In the genomic region with DNA sequence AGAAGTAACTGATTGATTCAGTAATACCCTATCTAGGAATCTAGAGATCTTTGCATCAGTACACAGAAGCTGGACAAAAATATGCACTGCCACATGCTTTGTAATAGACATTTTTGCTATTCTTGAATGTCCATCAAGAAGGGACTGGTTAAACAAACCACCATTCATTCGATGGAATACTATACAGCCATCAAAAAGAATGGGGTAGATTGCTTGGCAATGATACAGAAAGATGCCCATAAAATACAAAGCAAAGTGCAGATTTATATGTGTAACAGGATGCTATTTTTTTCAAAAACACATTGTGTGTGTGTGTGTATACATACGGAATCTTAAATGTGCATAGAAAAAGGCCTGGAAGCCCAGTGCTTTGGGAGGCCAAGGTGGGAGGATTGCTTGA, we compare ENCODE assay signal across 24 cellular contexts. TPM values are rescaled to one million over a fixed set of nuclear protein-coding genes. Genes with fewer than 3 reads are reported as not detected.
DNase-seq lines count a peak whose midpoint lies in the region; ATAC-seq and TF ChIP-seq lines count a peak whose summit lies in the region.
"Had no signal": no experiment of that assay in that cellular context is flagged by ENCODE, and none has a peak within 500 bp of the region (broad histone marks: within the 10 kb centered on the region; RNA-seq: fewer than 3 reads in every experiment).

No MANE protein-coding gene starts in this region.

- peaks cover 28 to 44% of the 10 kb centered on the region in 2 donors for H3K36me3 Mint-ChIP-seq in activated T-cell treated with anti-CD3 and anti-CD28 coated beads, Interleukin-2, amount 50 U/mL, for 72 hours (ENCODE audit: insufficient read depth in 2 of 2)
- peaks cover 89% of the 10 kb centered on the region for H3K36me3 Mint-ChIP-seq in activated B cell treated with CpG ODN at 0.5 μM for 24 hours (ENCODE audit: low read depth)

- peak overlapping the region; percentile 81 for H3K27ac Mint-ChIP-seq in activated T-cell treated with anti-CD3 and anti-CD28 coated beads, Interleukin-2, amount 50 U/mL, for 72 hours
- peak overlapping the region; percentile 65 for H3K27ac Mint-ChIP-seq in activated B cell treated with CpG ODN at 0.5 μM for 24 hours
- H3K27ac Mint-ChIP-seq: activated naive CD4-positive, alpha-beta T cell treated with anti-CD3 and anti-CD28 coated beads, Interleukin-2, amount 50 U/mL, for 24 hours; neural progenitor cell had no signal

- H3K4me1 ChIP-seq in esophagus squamous epithelium (peaks cover 43 to 92% (median 64%) of the 10 kb centered on the region in 3 donors), subcutaneous abdominal adipose tissue (ENCODE audit: control insufficient read depth in 5 of 5, insufficient read depth in 5 of 5, low read length in 5 of 5) (peaks cover 10 to 70% (median 65%) of the 10 kb centered on the region in 5 donors), upper lobe of right lung (peaks cover 73% of the 10 kb centered on the region)
- H3K4me1 ChIP-seq: neural progenitor cell had no signal

- H3K27ac ChIP-seq in esophagus squamous epithelium (peak overlapping the region; percentile 16 to 70 (median 39)), subcutaneous abdominal adipose tissue (ENCODE audit: low read depth, low read length) (peak overlapping the region; percentile 44), upper lobe of right lung (no peak overlapping the region)
- H3K27ac ChIP-seq: neural progenitor cell, right lobe of liver, SK-N-MC had no signal

- no peaks in the 10 kb centered on the region for H3K27me3 Mint-ChIP-seq in activated T-cell treated with anti-CD3 and anti-CD28 coated beads, Interleukin-2, amount 50 U/mL, for 72 hours (ENCODE audit: low read depth)
- H3K27me3 Mint-ChIP-seq in activated B cell treated with CpG ODN at 0.5 μM for 24 hours, result no peaks in the 10 kb centered on the region
- H3K27me3 Mint-ChIP-seq: activated naive CD4-positive, alpha-beta T cell treated with anti-CD3 and anti-CD28 coated beads, Interleukin-2, amount 50 U/mL, for 24 hours; CD8-positive, alpha-beta memory T cell had no signal

- TF ChIP-seq CTCF in activated B cell treated with CpG ODN at 0.5 μM for 24 hours (IDR thresholded peaks at IDR 0.05) (no peak), esophagus squamous epithelium (IDR thresholded peaks at IDR 0.05) (no peak), upper lobe of right lung (IDR thresholded peaks at IDR 0.05) (no peak)

- no peak for TF ChIP-seq POLR2A in esophagus squamous epithelium (IDR thresholded peaks at IDR 0.05)

- H3K9ac ChIP-seq in subcutaneous abdominal adipose tissue (ENCODE audit: low read length in 5 of 5), result no peak overlapping the region
- H3K9ac ChIP-seq: neural progenitor cell had no signal

- CTCF ChIA-PET in activated B cell treated with CpG ODN at 0.5 μM for 24 hours (lab: Charles Lee), result no interaction called here

- H3K4me1 Mint-ChIP-seq in activated T-cell treated with anti-CD3 and anti-CD28 coated beads, Interleukin-2, amount 50 U/mL, for 72 hours (ENCODE audit: low read depth), result peaks cover 94% of the 10 kb centered on the region
- peaks cover 99% of the 10 kb centered on the region for H3K4me1 Mint-ChIP-seq in activated B cell treated with CpG ODN at 0.5 μM for 24 hours

- H3K4me3 ChIP-seq in esophagus squamous epithelium, result no peak overlapping the region
- no peak overlapping the region for H3K4me3 ChIP-seq in subcutaneous abdominal adipose tissue (ENCODE audit: low read depth in 1 of 5, low read length in 5 of 5)
- H3K4me3 ChIP-seq in upper lobe of right lung, result no peak overlapping the region
- H3K4me3 ChIP-seq: lung, neural progenitor cell, right lobe of liver, SK-N-MC had no signal

- WGBS in esophagus squamous epithelium, 2 donors, result 98 to 100% methylated on average over 2 of the region's 2 CpGs

- no peaks in the 10 kb centered on the region for H3K9me3 ChIP-seq in esophagus squamous epithelium
- H3K9me3 ChIP-seq in subcutaneous abdominal adipose tissue (ENCODE audit: control insufficient read depth in 5 of 5, low read length in 5 of 5), result no peaks in the 10 kb centered on the region
- no peaks in the 10 kb centered on the region for H3K9me3 ChIP-seq in upper lobe of right lung
- H3K9me3 ChIP-seq: right lobe of liver had no signal

- H3K27me3 ChIP-seq in esophagus squamous epithelium, result no peaks in the 10 kb centered on the region
- H3K27me3 ChIP-seq in subcutaneous abdominal adipose tissue (ENCODE audit: control insufficient read depth in 5 of 5, insufficient read depth in 4 of 5, low read length in 5 of 5), result peaks cover 0 to 2% (median 0%) of the 10 kb centered on the region in 5 donors
- no peaks in the 10 kb centered on the region for H3K27me3 ChIP-seq in upper lobe of right lung
- H3K27me3 ChIP-seq: neural progenitor cell, right lobe of liver had no signal

- peak overlapping the region in 1 of 2 donors; percentile 29 for H3K4me3 Mint-ChIP-seq in activated T-cell treated with anti-CD3 and anti-CD28 coated beads, Interleukin-2, amount 50 U/mL, for 72 hours
- no peak overlapping the region for H3K4me3 Mint-ChIP-seq in activated B cell treated with CpG ODN at 0.5 μM for 24 hours
- H3K4me3 Mint-ChIP-seq: activated naive CD4-positive, alpha-beta T cell treated with anti-CD3 and anti-CD28 coated beads, Interleukin-2, amount 50 U/mL, for 24 hours; CD8-positive, alpha-beta memory T cell; neural progenitor cell had no signal

- POLR2A ChIA-PET in activated B cell treated with CpG ODN at 0.5 μM for 24 hours (lab: Charles Lee), result interaction anchor here (0.7 to 11.3 kb wide), 3 partner anchors 9 to 20 kb away, joined by 4 to 242 read pairs (median 34); a partner anchor contains a TSS

- H3K9me3 Mint-ChIP-seq in activated T-cell treated with anti-CD3 and anti-CD28 coated beads, Interleukin-2, amount 50 U/mL, for 72 hours, result no peaks in the 10 kb centered on the region
- H3K9me3 Mint-ChIP-seq in activated B cell treated with CpG ODN at 0.5 μM for 24 hours, result no peaks in the 10 kb centered on the region
- H3K9me3 Mint-ChIP-seq: activated naive CD4-positive, alpha-beta T cell treated with anti-CD3 and anti-CD28 coated beads, Interleukin-2, amount 50 U/mL, for 24 hours; CD8-positive, alpha-beta memory T cell; neural progenitor cell had no signal

- intact Hi-C loops in activated B cell treated with CpG ODN at 0.5 μM for 24 hours (cut with micrococcal nuclease) (no loop called here), esophagus squamous epithelium (cut with DNase I) (no loop called here), upper lobe of right lung (cut with DNase I) (no loop called here), posterior vena cava (cut with DNase I) (no loop called here)

- peaks cover 0 to 29% (median 0%) of the 10 kb centered on the region in 3 donors for H3K36me3 ChIP-seq in esophagus squamous epithelium
- peaks cover 0 to 55% (median 14%) of the 10 kb centered on the region in 5 donors for H3K36me3 ChIP-seq in subcutaneous abdominal adipose tissue (ENCODE audit: control insufficient read depth in 5 of 5, insufficient read depth in 5 of 5, low read length in 5 of 5)
- no peaks in the 10 kb centered on the region for H3K36me3 ChIP-seq in upper lobe of right lung
- H3K36me3 ChIP-seq: neural progenitor cell, right lobe of liver had no signal

- DNase-seq in activated T-cell treated with anti-CD3 and anti-CD28 coated beads, Interleukin-2, amount 50 U/mL, for 72 hours, result no peak
- DNase-seq in activated T-cell treated with anti-CD3 and anti-CD28 coated beads for 4 hours (no peak), activated B cell treated with CpG ODN at 0.5 μM for 24 hours (no peak), esophagus squamous epithelium (lab: John Stamatoyannopoulos, UW) (no peak), upper lobe of right lung (no peak), SHP77 treated with DMSO at 0.1 percent for 48 hours (lab: John Stamatoyannopoulos, UW) (no peak), posterior vena cava (ENCODE audit: low spot score) (no peak)
- DNase-seq: activated CD4-positive, alpha-beta T cell treated with anti-CD3 and anti-CD28 coated beads for 4 hours; activated CD8-positive, alpha-beta memory T cell treated with anti-CD3 and anti-CD28 coated beads for 24 hours; aorta; CD8-positive, alpha-beta memory T cell; foreskin melanocyte; GDM1; Karpas-422; NCI-H1694; NCI-H524; NK-92 treated with Interleukin-12 subunit alpha and Interleukin-12 subunit beta, amount 100 ng/mL, for 24 hours; right lobe of liver; T-helper 2 cell had no signal

- no peak for ATAC-seq in activated T-cell treated with anti-CD3 and anti-CD28 coated beads, Interleukin-2, amount 50 U/mL, for 72 hours (replicated peaks in 1 of 2)
- no peak for ATAC-seq in activated B cell treated with CpG ODN at 0.5 μM for 24 hours (ENCODE audit: low read depth)
- ATAC-seq in upper lobe of right lung, result no peak
- ATAC-seq: right lobe of liver had no signal

RNA-seq across cellular contexts. Expression of a gene that starts 7.6 kb away (rescaled TPM):
- 100 to 1,000 TPM; 358 to 420 TPM for total RNA-seq in activated T-cell treated with anti-CD3 and anti-CD28 coated beads, Interleukin-2, amount 50 U/mL, for 72 hours
- total RNA-seq in activated B cell treated with CpG ODN at 0.5 μM for 24 hours (506 and 512 TPM in 2 replicates), esophagus squamous epithelium (100 to 1,000 TPM in 1 of 4 donors, 10 to 100 TPM in 3; 55.5 to 109 (median 95.4) TPM), upper lobe of right lung (120 TPM), posterior vena cava (10 to 100 TPM; 56.7 to 77.5 TPM)

RNA-seq across cellular contexts. Expression of a gene that starts 52.9 kb away (rescaled TPM):
- total RNA-seq in activated T-cell treated with anti-CD3 and anti-CD28 coated beads, Interleukin-2, amount 50 U/mL, for 72 hours, result not detected
- total RNA-seq in activated B cell treated with CpG ODN at 0.5 μM for 24 hours (0.18 and 0.76 TPM in 2 replicates), esophagus squamous epithelium (1,000 to 10,000 TPM in 1 of 4 donors, 100 to 1,000 TPM in 3; 166 to 1,028 (median 489) TPM), upper lobe of right lung (1,259 TPM), posterior vena cava (1,000 to 10,000 TPM in 1 of 2 donors, 100 to 1,000 TPM in 1; 993 to 1,026 TPM)
- total RNA-seq: CD8-positive, alpha-beta memory T cell had no signal

Comparison
In these comparisons a context has a peak if more than half of its experiments do, and no peak if none do; other contexts are left out.
1. RNA of a gene that starts 52.9 kb away (total RNA-seq): 1,259 TPM in upper lobe of right lung (single experiment), 993 to 1,026 TPM in posterior vena cava and 166 to 1,028 TPM in esophagus squamous epithelium; 0.18 to 0.76 TPM in activated B cell treated with CpG ODN at 0.5 μM for 24 hours and not detected in activated T-cell treated with anti-CD3 and anti-CD28 coated beads, Interleukin-2, amount 50 U/mL, for 72 hours; every median in the first group is over 10 times any median in the second.